In genomic region chr12:51025748-51026654, GRCh38 we compare ENCODE assay signal across 8 cellular contexts. TPM values are rescaled to one million over a fixed set of nuclear protein-coding genes. Genes with fewer than 3 reads are reported as not detected.
DNase-seq lines count a peak whose midpoint lies in the region; ATAC-seq and TF ChIP-seq lines count a peak whose summit lies in the region.

Gene SLC11A2, minus strand, starts transcription at chr12:51026384. Its CDS starts 15,656 bp downstream, at chr12:51010728.

- peak within 1 kb of the TSS; percentile 93 for H3K27ac Mint-ChIP-seq in activated B cell treated with CpG ODN at 0.5 μM for 24 hours
- peak within 1 kb of the TSS; percentile 88 to 98 (median 97) for H3K27ac Mint-ChIP-seq in immature natural killer cell

- H3K36me3 Mint-ChIP-seq in activated B cell treated with CpG ODN at 0.5 μM for 24 hours (ENCODE audit: low read depth), result peaks cover 3% of the 10 kb centered on the region
- no peaks in the 10 kb centered on the region for H3K36me3 Mint-ChIP-seq in immature natural killer cell

- H3K27me3 Mint-ChIP-seq in activated B cell treated with CpG ODN at 0.5 μM for 24 hours, result no peaks in the 10 kb centered on the region
- H3K27me3 Mint-ChIP-seq in immature natural killer cell (ENCODE audit: low read depth in 3 of 3), result peaks cover 2 to 3% (median 3%) of the 10 kb centered on the region in 3 donors

- H3K4me1 Mint-ChIP-seq in activated B cell treated with CpG ODN at 0.5 μM for 24 hours (peaks cover 42% of the 10 kb centered on the region), immature natural killer cell (peaks cover 41 to 46% of the 10 kb centered on the region in 2 donors)

- intact Hi-C loops in activated B cell treated with CpG ODN at 0.5 μM for 24 hours (cut with micrococcal nuclease), result loop anchor here (1.0 to 5.0 kb wide), 8 partner anchors 17 to 624 kb away; partner anchors contain the start of genes ATF1, CSRNP2, DAZAP2 and LARP4

- DNase-seq in AG08396 (ENCODE audit: low spot score), result peak; percentile 98
- peak; percentile 75 for DNase-seq in NCI-H345 (lab: John Stamatoyannopoulos, UW)
- DNase-seq in activated B cell treated with CpG ODN at 0.5 μM for 24 hours, result peak; percentile 86
- DNase-seq in cardiac fibroblast (ENCODE audit: low read depth in 2 of 2), result peak; percentile 93 to 95
- peak; percentile 88 to 90 (median 89) for DNase-seq in immature natural killer cell
- peak; percentile 62 for DNase-seq in smooth muscle cell of the brain vasculature (ENCODE audit: low read depth, low spot score)

- no peaks in the 10 kb centered on the region for H3K9me3 Mint-ChIP-seq in activated B cell treated with CpG ODN at 0.5 μM for 24 hours
- H3K9me3 Mint-ChIP-seq in immature natural killer cell, result no peaks in the 10 kb centered on the region

- peak within 1 kb of the TSS; percentile 77 to 84 for H3K4me3 ChIP-seq in cardiac fibroblast (replicated peaks in 1 of 2; ENCODE audit: low read depth in 2 of 2, low read length in 2 of 2)

- in situ Hi-C loops in GM18951 (cut with MboI; ENCODE audit: low sequenced_read_pairs, unreplicated experiment), result no loop called here

- CTCF ChIA-PET in activated B cell treated with CpG ODN at 0.5 μM for 24 hours (lab: Charles Lee), result interaction anchor here (1.1 to 4.9 kb wide), 3 partner anchors 21 to 200 kb away, joined by 3 to 23 read pairs (median 3); no protein-coding TSS in a partner anchor

- ATAC-seq in HG03196 (IDR thresholded peaks at IDR 0.05; ENCODE audit: unreplicated experiment) (peak; percentile 80), activated B cell treated with CpG ODN at 0.5 μM for 24 hours (ENCODE audit: low read depth) (peak; percentile 98)

- peak; percentile 82 for TF ChIP-seq POLR2A in GM18951 (IDR thresholded peaks at IDR 0.05; ENCODE audit: extremely low read depth, insufficient read depth, insufficient read length)

- POLR2A ChIA-PET in activated B cell treated with CpG ODN at 0.5 μM for 24 hours (lab: Charles Lee), result interaction anchor here (0.6 to 2.0 kb wide), 12 partner anchors 21 to 1260 kb away, joined by 3 to 16 read pairs (median 4); partner anchors contain the start of genes CSRNP2, DAZAP2, LETMD1 and POU6F1

- H3K4me3 Mint-ChIP-seq in activated B cell treated with CpG ODN at 0.5 μM for 24 hours (peak within 1 kb of the TSS; percentile 99), immature natural killer cell (peak within 1 kb of the TSS; percentile 96 to 99 (median 98))

- TF ChIP-seq CTCF in activated B cell treated with CpG ODN at 0.5 μM for 24 hours (IDR thresholded peaks at IDR 0.05) (no peak), cardiac fibroblast (IDR thresholded peaks at IDR 0.05; ENCODE audit: low read depth, low read length) (no peak)

RNA-seq across cellular contexts. Expression of gene SLC11A2, which starts in this region (rescaled TPM):
- total RNA-seq in activated B cell treated with CpG ODN at 0.5 μM for 24 hours, result 32.3 and 44.6 TPM in 2 replicates
- polyA plus RNA-seq in immature natural killer cell, result 10 to 100 TPM in 2 of 3 donors, 1 to 10 TPM in 1; 9.7 to 14.8 (median 11.2) TPM

Comparison
In these comparisons a context has a peak if more than half of its experiments do, and no peak if none do; other contexts are left out.
1. Peak in every context shown above with its lines: DNase-seq, ATAC-seq and H3K4me3 ChIP-seq.